1 cellular context compared by ENCODE assay signal in the genomic region with DNA sequence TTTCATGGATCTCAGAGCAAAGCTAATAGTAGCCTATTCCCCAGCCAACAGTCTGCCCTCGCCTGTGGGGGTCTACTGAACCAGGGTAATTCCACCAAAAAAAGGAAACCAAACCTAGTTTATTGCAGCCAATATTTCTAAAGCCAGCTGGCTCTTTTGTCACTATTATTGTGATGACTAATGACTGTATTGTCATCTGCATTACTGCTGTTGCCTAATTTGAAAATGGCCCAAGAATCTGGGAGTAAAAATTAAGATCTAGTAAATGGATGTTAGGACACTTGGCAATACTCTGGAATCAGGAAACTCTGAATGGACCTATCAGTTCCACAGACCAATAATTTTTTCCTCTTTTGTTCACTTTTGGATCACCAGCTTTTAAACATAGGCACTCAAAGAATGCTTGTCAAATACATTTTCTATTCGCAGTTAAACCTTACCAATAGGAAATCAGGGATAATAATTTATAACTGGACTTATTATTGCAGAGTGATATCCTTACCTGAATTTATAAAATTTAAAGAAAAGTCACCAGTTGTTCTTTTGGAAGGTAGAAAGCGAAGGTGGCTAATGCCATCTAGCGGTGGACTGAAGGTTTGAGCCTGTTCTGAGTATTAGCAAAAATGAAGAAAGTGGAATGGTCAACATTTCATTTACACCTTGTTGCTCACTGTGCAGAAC.
TF ChIP-seq lines count a peak whose summit lies in the region.

No MANE protein-coding gene starts in this region.

TF ChIP-seq in HEK293, 187 proteins besides CTCF, POLR2A, EP300 and RAD21 (continued from another document):
- TF ChIP-seq, protein P1, sequence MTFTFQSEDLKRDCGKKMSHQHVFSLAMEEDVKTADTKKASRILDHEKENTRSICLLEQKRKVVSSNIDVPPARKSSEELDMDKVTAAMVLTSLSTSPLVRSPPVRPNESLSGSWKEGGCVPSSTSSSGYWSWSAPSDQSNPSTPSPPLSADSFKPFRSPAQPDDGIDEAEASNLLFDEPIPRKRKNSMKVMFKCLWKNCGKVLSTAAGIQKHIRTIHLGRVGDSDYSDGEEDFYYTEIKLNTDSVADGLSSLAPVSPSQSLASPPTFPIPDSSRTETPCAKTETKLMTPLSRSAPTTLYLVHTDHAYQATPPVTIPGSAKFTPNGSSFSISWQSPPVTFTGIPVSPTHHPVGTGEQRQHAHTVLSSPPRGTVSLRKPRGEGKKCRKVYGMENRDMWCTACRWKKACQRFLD (tag by site-specific recombination; IDR thresholded peaks at IDR 0.05), result no peak
